9 cellular contexts compared by ENCODE assay signal in the genomic region with DNA sequence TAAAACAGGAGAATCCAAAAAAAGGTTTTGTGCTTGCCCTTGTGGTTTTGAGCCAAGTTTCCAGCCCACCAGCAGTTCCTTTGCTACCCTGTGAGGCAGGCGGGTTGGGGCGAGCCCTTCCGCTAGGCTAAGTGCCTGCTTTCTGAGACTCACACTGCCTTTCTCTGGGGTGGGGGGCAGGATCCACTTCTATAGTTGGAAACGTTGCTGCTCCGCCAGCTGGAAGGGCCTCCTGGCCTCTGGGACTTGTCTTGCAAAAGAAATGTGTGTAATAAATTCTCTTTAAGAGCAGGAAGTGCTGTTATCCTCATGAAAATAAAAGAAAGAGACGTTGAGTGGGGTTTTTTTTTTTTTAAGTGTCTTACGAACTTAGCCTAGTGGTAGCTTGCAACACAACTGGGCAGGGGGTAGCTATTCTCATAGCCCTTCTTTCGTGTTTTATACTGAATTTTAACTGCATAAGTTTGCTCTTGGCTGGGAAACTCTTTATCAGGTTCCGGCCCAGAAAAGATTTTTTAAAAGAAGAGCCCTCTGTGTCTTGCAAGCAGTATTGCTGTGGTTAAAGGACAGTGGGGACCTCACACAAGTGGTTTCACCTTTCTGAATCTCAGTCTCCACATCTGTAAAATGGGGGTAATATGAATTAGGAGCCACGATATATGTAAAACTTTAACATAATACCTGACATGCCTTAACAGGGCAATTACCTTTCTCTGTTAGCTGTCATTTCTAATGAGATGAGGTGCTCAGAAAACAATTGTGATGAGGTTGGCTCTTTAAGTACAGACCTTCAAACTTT. TPM values are rescaled to one million over a fixed set of nuclear protein-coding genes. Genes with fewer than 3 reads are reported as not detected.
DNase-seq lines count a peak whose midpoint lies in the region; ATAC-seq and FAIRE-seq lines count a peak whose summit lies in the region.
"Had no signal": no experiment of that assay in that cellular context is flagged by ENCODE, and none has a peak within 500 bp of the region (broad histone marks: within the 10 kb centered on the region; RNA-seq: fewer than 3 reads in every experiment).

No MANE protein-coding gene starts in this region.

- H3K27me3 ChIP-seq in CD4-positive, alpha-beta memory T cell (ENCODE audit: insufficient read depth, low read length), result no peaks in the 10 kb centered on the region
- H3K27me3 ChIP-seq in MG63, result no peaks in the 10 kb centered on the region
- no peaks in the 10 kb centered on the region for H3K27me3 ChIP-seq in small intestine (ENCODE audit: control insufficient read depth in 2 of 2, insufficient read depth in 2 of 2, low read length in 2 of 2)

- peaks cover 32 to 85% (median 52%) of the 10 kb centered on the region in 4 donors for H3K4me1 Mint-ChIP-seq in CD4-positive, alpha-beta memory T cell
- H3K4me1 Mint-ChIP-seq in activated naive CD8-positive, alpha-beta T cell (ENCODE audit: low read depth), result peaks cover 73% of the 10 kb centered on the region
- peaks cover 19 to 89% (median 58%) of the 10 kb centered on the region in 4 donors for H3K4me1 Mint-ChIP-seq in naive thymus-derived CD8-positive, alpha-beta T cell

- H3K4me3 ChIP-seq in CD4-positive, alpha-beta memory T cell (ENCODE audit: low read length in 2 of 2), result no peak overlapping the region
- H3K4me3 ChIP-seq in MG63 (no peak overlapping the region), small intestine (ENCODE audit: low read depth in 1 of 2, low read length in 2 of 2) (no peak overlapping the region)

- CTCF ChIA-PET in CD4-positive, alpha-beta memory T cell (lab: Charles Lee; ENCODE audit: partially characterized antibody), result interaction anchor here (0.6 to 2.8 kb wide), 5 partner anchors 12 to 242 kb away, joined by 3 to 13 read pairs (median 4); a partner anchor contains a TSS

- no peak for FAIRE-seq in small intestine (lab: Jason Lieb, UNC)
- FAIRE-seq: frontal cortex had no signal

- no peaks in the 10 kb centered on the region for H3K9me3 ChIP-seq in CD4-positive, alpha-beta memory T cell (ENCODE audit: control insufficient read depth in 1 of 2, low read length in 2 of 2)
- no peaks in the 10 kb centered on the region for H3K9me3 ChIP-seq in MG63
- no peaks in the 10 kb centered on the region for H3K9me3 ChIP-seq in small intestine (ENCODE audit: control insufficient read depth, low read depth)

- H3K9me3 Mint-ChIP-seq in CD4-positive, alpha-beta memory T cell, result no peaks in the 10 kb centered on the region
- no peaks in the 10 kb centered on the region for H3K9me3 Mint-ChIP-seq in activated naive CD8-positive, alpha-beta T cell (ENCODE audit: low read depth)
- no peaks in the 10 kb centered on the region for H3K9me3 Mint-ChIP-seq in naive thymus-derived CD8-positive, alpha-beta T cell

- peak in 3 of 5 donors; percentile 18 to 39 (median 32) for DNase-seq in CD4-positive, alpha-beta memory T cell
- peak; percentile 22 for DNase-seq in MG63
- DNase-seq in naive thymus-derived CD8-positive, alpha-beta T cell, result peak in 6 of 10 donors; percentile 14 to 63 (median 42)
- no peak for DNase-seq in medulla oblongata (ENCODE audit: extremely low spot score)
- DNase-seq in small intestine, result no peak
- no peak for DNase-seq in OCI-M1 (lab: John Stamatoyannopoulos, UW)

- intact Hi-C loops in CD4-positive, alpha-beta memory T cell (cut with micrococcal nuclease), result loop anchor here (2.0 kb wide), 1 partner anchor 18 kb away; no protein-coding TSS in a partner anchor

- H3K27ac Mint-ChIP-seq in CD4-positive, alpha-beta memory T cell, result peak overlapping the region; percentile 91 to 96 (median 92)
- peak overlapping the region; percentile 96 for H3K27ac Mint-ChIP-seq in activated naive CD8-positive, alpha-beta T cell
- peak overlapping the region; percentile 85 to 96 (median 90) for H3K27ac Mint-ChIP-seq in naive thymus-derived CD8-positive, alpha-beta T cell

- peak; percentile 64 to 66 for ATAC-seq in naive thymus-derived CD8-positive, alpha-beta T cell
- ATAC-seq in GM18861 (IDR thresholded peaks at IDR 0.05; ENCODE audit: unreplicated experiment), result no peak

- WGBS in small intestine, 3 donors, result 47 to 75% (median 74%) methylated on average over 10 of the region's 10 CpGs

- H3K4me3 Mint-ChIP-seq in CD4-positive, alpha-beta memory T cell, result peak overlapping the region in 7 of 8 donors; percentile 14 to 81 (median 66)
- peak overlapping the region; percentile 81 for H3K4me3 Mint-ChIP-seq in activated naive CD8-positive, alpha-beta T cell
- peak overlapping the region; percentile 25 to 86 (median 74) for H3K4me3 Mint-ChIP-seq in naive thymus-derived CD8-positive, alpha-beta T cell

- POLR2A ChIA-PET in CD4-positive, alpha-beta memory T cell (lab: Charles Lee; ENCODE audit: partially characterized antibody), result interaction anchor here (1.0 to 8.4 kb wide), 6 partner anchors 9 to 134 kb away, joined by 3 to 81 read pairs (median 8); a partner anchor contains a TSS
- POLR2A ChIA-PET in naive thymus-derived CD8-positive, alpha-beta T cell (lab: Charles Lee), result interaction anchor here (1.7 to 7.4 kb wide), 2 partner anchors 19 to 134 kb away, joined by 4 to 70 read pairs; a partner anchor contains a TSS

- H3K27me3 Mint-ChIP-seq in CD4-positive, alpha-beta memory T cell, result no peaks in the 10 kb centered on the region
- H3K27me3 Mint-ChIP-seq in activated naive CD8-positive, alpha-beta T cell, result no peaks in the 10 kb centered on the region
- H3K27me3 Mint-ChIP-seq in naive thymus-derived CD8-positive, alpha-beta T cell, result no peaks in the 10 kb centered on the region

- H3K36me3 Mint-ChIP-seq in CD4-positive, alpha-beta memory T cell, result peaks cover 33 to 76% of the 10 kb centered on the region in 2 donors
- peaks cover 2% of the 10 kb centered on the region for H3K36me3 Mint-ChIP-seq in activated naive CD8-positive, alpha-beta T cell
- peaks cover 0 to 70% (median 2%) of the 10 kb centered on the region in 3 donors for H3K36me3 Mint-ChIP-seq in naive thymus-derived CD8-positive, alpha-beta T cell

- H3K27ac ChIP-seq in CD4-positive, alpha-beta memory T cell (ENCODE audit: low read depth, low read length), result peak overlapping the region; percentile 65
- no peak overlapping the region for H3K27ac ChIP-seq in small intestine (ENCODE audit: low read depth in 1 of 2, low read length in 1 of 2)

- H3K4me1 ChIP-seq in CD4-positive, alpha-beta memory T cell (ENCODE audit: insufficient read depth, low read length), result peaks cover 83% of the 10 kb centered on the region
- H3K4me1 ChIP-seq in small intestine (ENCODE audit: control insufficient read depth in 2 of 2, insufficient read depth in 1 of 2, low read depth in 1 of 2, low read length in 1 of 2), result peaks cover 0 to 12% of the 10 kb centered on the region in 2 donors

- peaks cover 47% of the 10 kb centered on the region for H3K36me3 ChIP-seq in CD4-positive, alpha-beta memory T cell (ENCODE audit: insufficient read depth, low read length)
- peaks cover 77% of the 10 kb centered on the region for H3K36me3 ChIP-seq in MG63
- peaks cover 2 to 13% of the 10 kb centered on the region in 2 donors for H3K36me3 ChIP-seq in small intestine (ENCODE audit: control insufficient read depth in 2 of 2, insufficient read depth in 2 of 2, low read length in 2 of 2)

RNA-seq across cellular contexts. Expression of a gene that starts 19.8 kb away (rescaled TPM):
- total RNA-seq in CD4-positive, alpha-beta memory T cell, result 100 to 1,000 TPM; 265 to 276 TPM
- polyA plus RNA-seq in CD4-positive, alpha-beta memory T cell, result 10 to 100 TPM in 1 of 2 donors, 1 to 10 TPM in 1; 9.1 to 42.6 TPM
- 42.0 and 47.4 TPM in 2 replicates for total RNA-seq in MG63 (2014; rRNA removed; shearing (Covaris generic); ENCODE audit: low replicate concordance)
- total RNA-seq in naive thymus-derived CD8-positive, alpha-beta T cell, result 100 to 1,000 TPM; 262 TPM
- polyA plus RNA-seq in naive thymus-derived CD8-positive, alpha-beta T cell, result 10 to 100 TPM; 24.3 to 38.9 (median 24.9) TPM
- polyA plus RNA-seq in small intestine, result 10 to 100 TPM in 1 of 3 donors, 1 to 10 TPM in 2; 8.1 to 24.2 (median 8.4) TPM

Comparison
In these comparisons a context has a peak if more than half of its experiments do, and no peak if none do; other contexts are left out.
1. DNase-seq: peak in CD4-positive, alpha-beta memory T cell (3 of 5), MG63 (single experiment) and naive thymus-derived CD8-positive, alpha-beta T cell (6 of 10); none in medulla oblongata (single experiment), small intestine (single experiment) and OCI-M1 (single experiment).
2. Peak in every context shown above with its lines, with median percentiles within 50 percentile points of each other: H3K27ac Mint-ChIP-seq and H3K4me3 Mint-ChIP-seq.